Comparison of ENCODE assay signal across 29 cellular contexts in the genomic region with DNA sequence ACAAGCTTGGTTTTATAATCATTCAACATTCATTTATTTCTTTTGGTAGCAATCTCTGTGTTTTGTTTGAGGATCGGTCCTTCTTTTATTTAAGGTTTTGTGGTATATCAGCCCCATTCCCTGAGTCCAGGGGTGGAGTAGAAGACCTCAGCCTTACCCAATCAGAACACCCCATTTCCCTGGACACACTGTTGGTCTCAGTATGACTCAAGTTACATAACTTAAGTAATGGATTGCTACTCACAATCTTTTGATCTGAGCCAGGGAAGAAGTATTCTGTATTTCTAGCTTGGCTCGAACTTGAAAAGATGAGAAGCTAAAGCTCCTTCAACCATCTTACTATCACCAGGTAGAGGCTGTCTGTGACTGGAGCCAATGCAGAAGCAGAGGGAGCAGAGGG.
A peak's percentile ranks its signal among the peaks of the same experiment; 100 is the strongest.
DNase-seq lines count a peak whose midpoint lies in the region; ATAC-seq and TF ChIP-seq lines count a peak whose summit lies in the region.
"Had no signal": no experiment of that assay in that cellular context is flagged by ENCODE, and none has a peak within 500 bp of the region (broad histone marks: within the 10 kb centered on the region; RNA-seq: fewer than 3 reads in every experiment).

No MANE protein-coding gene starts in this region.

- no peak for TF ChIP-seq EP300 in esophagus muscularis mucosa (IDR thresholded peaks at IDR 0.05)

- peaks cover 8 to 10% of the 10 kb centered on the region in 2 donors for H3K9me3 Mint-ChIP-seq in natural killer cell
- H3K9me3 Mint-ChIP-seq: activated CD4-positive, alpha-beta memory T cell treated with anti-CD3 and anti-CD28 coated beads, Interleukin-2, amount 10 ng/mL, durations not matched to agents 7 days and 5 days; activated naive CD4-positive, alpha-beta T cell treated with anti-CD3 and anti-CD28 coated beads, Interleukin-2, amount 10 ng/mL, durations not matched to agents 7 days and 5 days; CD4-positive, alpha-beta T cell; stimulated activated naive CD8-positive, alpha-beta T cell treated with anti-CD3 and anti-CD28 coated beads, Interleukin-15, Interleukin-2, amounts not matched to agents 100 ng/mL and 50 ng/mL, for 24 hours; T-helper 1 cell treated with Interleukin-12 subunit alpha and Interleukin-12 subunit beta and Interleukin-4 antibody, amounts not matched to agents 30 μg/mL and 1 μg/mL, for 36 hours had no signal

- no peak overlapping the region for H3K27ac ChIP-seq in RWPE2 (ENCODE audit: poor library complexity, severe bottlenecking)
- no peak overlapping the region for H3K27ac ChIP-seq in esophagus muscularis mucosa (replicated peaks in 1 of 4)
- H3K27ac ChIP-seq: A549, left ventricle myocardium inferior, thoracic aorta had no signal

- TF ChIP-seq POLR2A in esophagus muscularis mucosa (IDR thresholded peaks at IDR 0.05; ENCODE audit: low read depth) = no peak

- H3K4me1 ChIP-seq in RWPE2 (ENCODE audit: insufficient read depth, poor library complexity, severe bottlenecking) = no peaks in the 10 kb centered on the region
- H3K4me1 ChIP-seq in esophagus muscularis mucosa = peaks cover 0 to 15% (median 6%) of the 10 kb centered on the region in 4 donors
- H3K4me1 ChIP-seq: A549, left ventricle myocardium inferior had no signal

- H3K27me3 ChIP-seq in RWPE2 (ENCODE audit: insufficient read depth, poor library complexity, severe bottlenecking) = peaks cover 4% of the 10 kb centered on the region
- no peaks in the 10 kb centered on the region for H3K27me3 ChIP-seq in esophagus muscularis mucosa

- H3K36me3 ChIP-seq in RWPE2 (ENCODE audit: low read depth) = no peaks in the 10 kb centered on the region
- H3K36me3 ChIP-seq in esophagus muscularis mucosa = no peaks in the 10 kb centered on the region
- H3K36me3 ChIP-seq: left ventricle myocardium inferior, thoracic aorta had no signal

- peak; percentile 35 for ATAC-seq in HG02885 (IDR thresholded peaks at IDR 0.05; ENCODE audit: poor library complexity, unreplicated experiment)
- ATAC-seq in RWPE2 (ENCODE audit: low read depth) = peak; percentile 27; the same call in 1 of the 3 replicates
- no peak for ATAC-seq in natural killer cell
- ATAC-seq: A549, GM12878, PC-3, SK-N-SH treated with all-trans-retinoic acid at 6 μM for 48 hours had no signal

- DNase-seq in AG20443 (ENCODE audit: low spot score) (peak; percentile 35), RWPE2 (ENCODE audit: low spot score) (no peak), glomerular visceral epithelial cell (ENCODE audit: extremely low spot score) (peak; percentile 22), esophagus muscularis mucosa (ENCODE audit: extremely low spot score) (no peak), NCI-H128 (lab: John Stamatoyannopoulos, UW; ENCODE audit: unreplicated experiment) (no peak), natural killer cell (no peak)
- DNase-seq in activated naive CD4-positive, alpha-beta T cell treated with anti-CD3 and anti-CD28 coated beads, Interleukin-2, amount 50 U/mL, for 16 hours = no peak
- DNase-seq: activated CD4-positive, alpha-beta memory T cell treated with anti-CD3 and anti-CD28 coated beads, Interleukin-2, amount 10 ng/mL, durations not matched to agents 7 days and 5 days; activated CD4-positive, alpha-beta T cell treated with anti-CD3 and anti-CD28 coated beads for 1 hour; activated CD8-positive, alpha-beta memory T cell treated with anti-CD3 and anti-CD28 coated beads, Interleukin-2, amount 50 U/mL, for 48 hours; activated naive CD4-positive, alpha-beta T cell treated with anti-CD3 and anti-CD28 coated beads, Interleukin-2, amount 10 ng/mL, durations not matched to agents 7 days and 5 days; amniotic stem cell; CD4-positive, alpha-beta T cell; left ventricle myocardium inferior; mesendoderm; NCI-H1048; NCI-H1930; NCI-H526; NK-92 treated with Interleukin-12 subunit alpha and Interleukin-12 subunit beta, amount 100 ng/mL, for 24 hours; PC-3; Right ventricle myocardium superior had no signal

- H3K9me3 ChIP-seq in RWPE2 (ENCODE audit: severe bottlenecking) = no peaks in the 10 kb centered on the region
- no peaks in the 10 kb centered on the region for H3K9me3 ChIP-seq in esophagus muscularis mucosa
- H3K9me3 ChIP-seq: A549, left ventricle myocardium inferior, thoracic aorta had no signal

- H3K36me3 Mint-ChIP-seq in natural killer cell = no peaks in the 10 kb centered on the region
- H3K36me3 Mint-ChIP-seq: activated naive CD4-positive, alpha-beta T cell treated with anti-CD3 and anti-CD28 coated beads, Interleukin-2, amount 10 ng/mL, durations not matched to agents 7 days and 5 days had no signal

- no peak overlapping the region for H3K27ac Mint-ChIP-seq in natural killer cell
- H3K27ac Mint-ChIP-seq: activated CD4-positive, alpha-beta memory T cell treated with anti-CD3 and anti-CD28 coated beads, Interleukin-2, amount 10 ng/mL, durations not matched to agents 7 days and 5 days; activated naive CD4-positive, alpha-beta T cell treated with anti-CD3 and anti-CD28 coated beads, Interleukin-2, amount 10 ng/mL, durations not matched to agents 7 days and 5 days; CD4-positive, alpha-beta T cell; stimulated activated naive CD8-positive, alpha-beta T cell treated with anti-CD3 and anti-CD28 coated beads, Interleukin-15, Interleukin-2, amounts not matched to agents 100 ng/mL and 50 ng/mL, for 24 hours; T-helper 1 cell treated with Interleukin-12 subunit alpha and Interleukin-12 subunit beta and Interleukin-4 antibody, amounts not matched to agents 30 μg/mL and 1 μg/mL, for 36 hours had no signal

- no peaks in the 10 kb centered on the region for H3K4me1 Mint-ChIP-seq in natural killer cell
- H3K4me1 Mint-ChIP-seq: activated CD4-positive, alpha-beta memory T cell treated with anti-CD3 and anti-CD28 coated beads, Interleukin-2, amount 10 ng/mL, durations not matched to agents 7 days and 5 days; activated naive CD4-positive, alpha-beta T cell treated with anti-CD3 and anti-CD28 coated beads, Interleukin-2, amount 10 ng/mL, durations not matched to agents 7 days and 5 days had no signal

- H3K4me3 ChIP-seq in RWPE2 (ENCODE audit: severe bottlenecking) (no peak overlapping the region), esophagus muscularis mucosa (no peak overlapping the region)
- H3K4me3 ChIP-seq: A549, GM12878, left ventricle myocardium inferior, smooth muscle cell, thoracic aorta had no signal

- no peaks in the 10 kb centered on the region for H3K27me3 Mint-ChIP-seq in natural killer cell (ENCODE audit: low read depth in 2 of 2)
- H3K27me3 Mint-ChIP-seq: activated CD4-positive, alpha-beta memory T cell treated with anti-CD3 and anti-CD28 coated beads, Interleukin-2, amount 10 ng/mL, durations not matched to agents 7 days and 5 days; activated naive CD4-positive, alpha-beta T cell treated with anti-CD3 and anti-CD28 coated beads, Interleukin-2, amount 10 ng/mL, durations not matched to agents 7 days and 5 days; CD4-positive, alpha-beta T cell; stimulated activated naive CD8-positive, alpha-beta T cell treated with anti-CD3 and anti-CD28 coated beads, Interleukin-15, Interleukin-2, amounts not matched to agents 100 ng/mL and 50 ng/mL, for 24 hours had no signal

- no peak overlapping the region for H3K4me3 Mint-ChIP-seq in natural killer cell
- H3K4me3 Mint-ChIP-seq: activated CD4-positive, alpha-beta memory T cell treated with anti-CD3 and anti-CD28 coated beads, Interleukin-2, amount 10 ng/mL, durations not matched to agents 7 days and 5 days; activated naive CD4-positive, alpha-beta T cell treated with anti-CD3 and anti-CD28 coated beads, Interleukin-2, amount 10 ng/mL, durations not matched to agents 7 days and 5 days; CD4-positive, alpha-beta T cell; stimulated activated naive CD8-positive, alpha-beta T cell treated with anti-CD3 and anti-CD28 coated beads, Interleukin-15, Interleukin-2, amounts not matched to agents 100 ng/mL and 50 ng/mL, for 24 hours; T-helper 1 cell treated with Interleukin-12 subunit alpha and Interleukin-12 subunit beta and Interleukin-4 antibody, amounts not matched to agents 30 μg/mL and 1 μg/mL, for 36 hours had no signal

- intact Hi-C loops in esophagus muscularis mucosa (cut with DNase I) = no loop called here
- intact Hi-C loops in natural killer cell (cut with micrococcal nuclease) = no loop called here

- 83% methylated on average over 2 of the region's 2 CpGs for WGBS in esophagus muscularis mucosa

- TF ChIP-seq CTCF in RWPE2 (IDR thresholded peaks at IDR 0.05; ENCODE audit: poor library complexity, severe bottlenecking) (no peak), esophagus muscularis mucosa (IDR thresholded peaks at IDR 0.05) (no peak), natural killer cell (IDR thresholded peaks at IDR 0.05) (no peak)

Comparison
In these comparisons a context has a peak if more than half of its experiments do, and no peak if none do; other contexts are left out.
1. DNase-seq: peak in AG20443 (single experiment) and glomerular visceral epithelial cell (single experiment); none in RWPE2 (single experiment), activated naive CD4-positive, alpha-beta T cell treated with anti-CD3 and anti-CD28 coated beads, Interleukin-2, amount 50 U/mL, for 16 hours (single experiment), esophagus muscularis mucosa (single experiment), NCI-H128 (single experiment) and natural killer cell (single experiment).
2. ATAC-seq: peak in HG02885 (single experiment) and RWPE2 (single experiment); none in natural killer cell (0 of 3).